Comparison of ENCODE assay signal across 23 cellular contexts in genomic region chr12:119713551-119714031, GRCh38. TPM values are rescaled to one million over a fixed set of nuclear protein-coding genes. Genes with fewer than 3 reads are reported as not detected.
DNase-seq lines count a peak whose midpoint lies in the region; ATAC-seq and TF ChIP-seq lines count a peak whose summit lies in the region.
"Had no signal": no experiment of that assay in that cellular context is flagged by ENCODE, and none has a peak within 500 bp of the region (broad histone marks: within the 10 kb centered on the region; RNA-seq: fewer than 3 reads in every experiment).

No MANE protein-coding gene starts in this region.

- no peak overlapping the region for H3K4me3 Mint-ChIP-seq in activated T-helper 2 cell treated with anti-CD3 and anti-CD28 coated beads, Interferon-gamma antibody, Interleukin-2, Interleukin-4, amounts not matched to agents 10 μg/mL and 5 μg/mL and 100 μg/mL, durations not matched to agents 14 hours and 24 hours and 36 hours (ENCODE audit: low read depth)
- H3K4me3 Mint-ChIP-seq in progenitor cell of endocrine pancreas (ENCODE audit: low read depth) = no peak overlapping the region
- H3K4me3 Mint-ChIP-seq: activated B cell treated with CpG ODN at 0.5 μM for 24 hours; activated CD4-positive, alpha-beta memory T cell treated with anti-CD3 and anti-CD28 coated beads for 36 hours; naive B cell; stimulated activated naive CD8-positive, alpha-beta T cell treated with anti-CD3 and anti-CD28 coated beads, Interleukin-15, amount 100 ng/mL, for 72 hours; type B pancreatic cell had no signal

- no peak for TF ChIP-seq CTCF in progenitor cell of endocrine pancreas (IDR thresholded peaks at IDR 0.05; ENCODE audit: unreplicated experiment)

- no peaks in the 10 kb centered on the region for H3K27me3 Mint-ChIP-seq in activated T-helper 2 cell treated with anti-CD3 and anti-CD28 coated beads, Interferon-gamma antibody, Interleukin-2, Interleukin-4, amounts not matched to agents 10 μg/mL and 5 μg/mL and 100 μg/mL, durations not matched to agents 14 hours and 24 hours and 36 hours (ENCODE audit: low read depth)
- no peaks in the 10 kb centered on the region for H3K27me3 Mint-ChIP-seq in progenitor cell of endocrine pancreas
- H3K27me3 Mint-ChIP-seq: activated B cell treated with CpG ODN at 0.5 μM for 24 hours; activated CD4-positive, alpha-beta memory T cell treated with anti-CD3 and anti-CD28 coated beads for 36 hours; naive B cell; stimulated activated naive CD8-positive, alpha-beta T cell treated with anti-CD3 and anti-CD28 coated beads, Interleukin-15, amount 100 ng/mL, for 72 hours; type B pancreatic cell had no signal

- no peak for ATAC-seq in HG03280 (IDR thresholded peaks at IDR 0.05; ENCODE audit: unreplicated experiment)
- ATAC-seq: stimulated activated naive CD8-positive, alpha-beta T cell treated with anti-CD3 and anti-CD28 coated beads, Interleukin-15, amount 100 ng/mL, for 72 hours had no signal

- H3K27ac ChIP-seq in caudate nucleus (ENCODE audit: low read depth, low read length) = peak overlapping the region; percentile 95
- H3K27ac ChIP-seq: adrenal gland, BLaER1 had no signal

- no peak overlapping the region for H3K27ac Mint-ChIP-seq in activated T-helper 2 cell treated with anti-CD3 and anti-CD28 coated beads, Interferon-gamma antibody, Interleukin-2, Interleukin-4, amounts not matched to agents 10 μg/mL and 5 μg/mL and 100 μg/mL, durations not matched to agents 14 hours and 24 hours and 36 hours
- no peak overlapping the region for H3K27ac Mint-ChIP-seq in progenitor cell of endocrine pancreas
- H3K27ac Mint-ChIP-seq: activated B cell treated with CpG ODN at 0.5 μM for 24 hours; activated CD4-positive, alpha-beta memory T cell treated with anti-CD3 and anti-CD28 coated beads for 36 hours; naive B cell; stimulated activated naive CD8-positive, alpha-beta T cell treated with anti-CD3 and anti-CD28 coated beads, Interleukin-15, amount 100 ng/mL, for 72 hours; type B pancreatic cell had no signal

- no peaks in the 10 kb centered on the region for H3K9me3 Mint-ChIP-seq in activated T-helper 2 cell treated with anti-CD3 and anti-CD28 coated beads, Interferon-gamma antibody, Interleukin-2, Interleukin-4, amounts not matched to agents 10 μg/mL and 5 μg/mL and 100 μg/mL, durations not matched to agents 14 hours and 24 hours and 36 hours
- peaks cover 3% of the 10 kb centered on the region for H3K9me3 Mint-ChIP-seq in progenitor cell of endocrine pancreas (ENCODE audit: low read depth)
- H3K9me3 Mint-ChIP-seq: type B pancreatic cell had no signal

- peaks cover 87% of the 10 kb centered on the region for H3K36me3 Mint-ChIP-seq in activated T-helper 2 cell treated with anti-CD3 and anti-CD28 coated beads, Interferon-gamma antibody, Interleukin-2, Interleukin-4, amounts not matched to agents 10 μg/mL and 5 μg/mL and 100 μg/mL, durations not matched to agents 14 hours and 24 hours and 36 hours (ENCODE audit: low read depth)
- peaks cover 32% of the 10 kb centered on the region for H3K36me3 Mint-ChIP-seq in progenitor cell of endocrine pancreas (ENCODE audit: insufficient read depth)

- H3K4me1 Mint-ChIP-seq in activated T-helper 2 cell treated with anti-CD3 and anti-CD28 coated beads, Interferon-gamma antibody, Interleukin-2, Interleukin-4, amounts not matched to agents 10 μg/mL and 5 μg/mL and 100 μg/mL, durations not matched to agents 14 hours and 24 hours and 36 hours (ENCODE audit: low read depth) = peaks cover 10% of the 10 kb centered on the region
- peaks cover 12% of the 10 kb centered on the region for H3K4me1 Mint-ChIP-seq in progenitor cell of endocrine pancreas (ENCODE audit: low read depth)
- H3K4me1 Mint-ChIP-seq: naive B cell; stimulated activated naive CD8-positive, alpha-beta T cell treated with anti-CD3 and anti-CD28 coated beads, Interleukin-15, amount 100 ng/mL, for 72 hours had no signal

- intact Hi-C loops in activated T-helper 2 cell treated with anti-CD3 and anti-CD28 coated beads, Interferon-gamma antibody, Interleukin-2, Interleukin-4, amounts not matched to agents 10 μg/mL and 5 μg/mL and 100 μg/mL, durations not matched to agents 14 hours and 24 hours and 36 hours (cut with micrococcal nuclease) = no loop called here

- DNase-seq in DMS79 (lab: John Stamatoyannopoulos, UW) (peak; percentile 62), NCI-H2107 (lab: John Stamatoyannopoulos, UW) (peak; percentile 93), caudate nucleus (lab: John Stamatoyannopoulos, UW) (peak in 33 of 61 donors; percentile 6 to 81 (median 46)), putamen (ENCODE audit: low spot score) (peak; percentile 78), progenitor cell of endocrine pancreas (ENCODE audit: low spot score, unreplicated experiment) (no peak)
- DNase-seq in activated T-helper 2 cell treated with anti-CD3 and anti-CD28 coated beads, Interferon-gamma antibody, Interleukin-2, Interleukin-4, amounts not matched to agents 10 μg/mL and 5 μg/mL and 100 μg/mL, durations not matched to agents 14 hours and 24 hours and 36 hours (ENCODE audit: low spot score) = no peak
- no peak for DNase-seq in activated CD4-positive, alpha-beta T cell treated with anti-CD3 and anti-CD28 coated beads, Interleukin-2, amount 50 U/mL, for 48 hours
- DNase-seq: ACHN; activated B cell treated with CpG ODN at 0.5 μM for 24 hours; activated CD4-positive, alpha-beta memory T cell treated with anti-CD3 and anti-CD28 coated beads for 36 hours; activated gamma-delta T cell treated with Interleukin-2 at 50 U/mL for 16 hours; cortex of kidney; mesendoderm; naive B cell; NCI-H146; NCI-H524 treated with DMSO at 0.1 percent for 48 hours; retina; stimulated activated naive CD8-positive, alpha-beta T cell treated with anti-CD3 and anti-CD28 coated beads, Interleukin-15, amount 100 ng/mL, for 72 hours; T1000 had no signal

RNA-seq across cellular contexts. Expression of gene PRKAB1, which starts 45.7 kb away (rescaled TPM):
- total RNA-seq in activated T-helper 2 cell treated with anti-CD3 and anti-CD28 coated beads, Interferon-gamma antibody, Interleukin-2, Interleukin-4, amounts not matched to agents 10 μg/mL and 5 μg/mL and 100 μg/mL, durations not matched to agents 14 hours and 24 hours and 36 hours = 26.8 and 28.2 TPM in 2 replicates
- 41.3 and 44.7 TPM in 2 replicates for total RNA-seq in progenitor cell of endocrine pancreas

Comparison
In these comparisons a context has a peak if more than half of its experiments do, and no peak if none do; other contexts are left out.
1. DNase-seq: peak in DMS79 (single experiment), NCI-H2107 (single experiment), caudate nucleus (33 of 61) and putamen (single experiment); none in activated T-helper 2 cell treated with anti-CD3 and anti-CD28 coated beads, Interferon-gamma antibody, Interleukin-2, Interleukin-4, amounts not matched to agents 10 μg/mL and 5 μg/mL and 100 μg/mL, durations not matched to agents 14 hours and 24 hours and 36 hours (single experiment), progenitor cell of endocrine pancreas (single experiment) and activated CD4-positive, alpha-beta T cell treated with anti-CD3 and anti-CD28 coated beads, Interleukin-2, amount 50 U/mL, for 48 hours (0 of 2).